1 cellular context compared by ENCODE assay signal in genomic region chr2:191249131-191249813, GRCh38.
TF ChIP-seq lines count a peak whose summit lies in the region.

No MANE protein-coding gene starts in this region.

TF ChIP-seq in GM23338, 12 proteins besides CTCF, POLR2A, EP300 and RAD21 (continued from another document):
- TF ChIP-seq, protein P1, sequence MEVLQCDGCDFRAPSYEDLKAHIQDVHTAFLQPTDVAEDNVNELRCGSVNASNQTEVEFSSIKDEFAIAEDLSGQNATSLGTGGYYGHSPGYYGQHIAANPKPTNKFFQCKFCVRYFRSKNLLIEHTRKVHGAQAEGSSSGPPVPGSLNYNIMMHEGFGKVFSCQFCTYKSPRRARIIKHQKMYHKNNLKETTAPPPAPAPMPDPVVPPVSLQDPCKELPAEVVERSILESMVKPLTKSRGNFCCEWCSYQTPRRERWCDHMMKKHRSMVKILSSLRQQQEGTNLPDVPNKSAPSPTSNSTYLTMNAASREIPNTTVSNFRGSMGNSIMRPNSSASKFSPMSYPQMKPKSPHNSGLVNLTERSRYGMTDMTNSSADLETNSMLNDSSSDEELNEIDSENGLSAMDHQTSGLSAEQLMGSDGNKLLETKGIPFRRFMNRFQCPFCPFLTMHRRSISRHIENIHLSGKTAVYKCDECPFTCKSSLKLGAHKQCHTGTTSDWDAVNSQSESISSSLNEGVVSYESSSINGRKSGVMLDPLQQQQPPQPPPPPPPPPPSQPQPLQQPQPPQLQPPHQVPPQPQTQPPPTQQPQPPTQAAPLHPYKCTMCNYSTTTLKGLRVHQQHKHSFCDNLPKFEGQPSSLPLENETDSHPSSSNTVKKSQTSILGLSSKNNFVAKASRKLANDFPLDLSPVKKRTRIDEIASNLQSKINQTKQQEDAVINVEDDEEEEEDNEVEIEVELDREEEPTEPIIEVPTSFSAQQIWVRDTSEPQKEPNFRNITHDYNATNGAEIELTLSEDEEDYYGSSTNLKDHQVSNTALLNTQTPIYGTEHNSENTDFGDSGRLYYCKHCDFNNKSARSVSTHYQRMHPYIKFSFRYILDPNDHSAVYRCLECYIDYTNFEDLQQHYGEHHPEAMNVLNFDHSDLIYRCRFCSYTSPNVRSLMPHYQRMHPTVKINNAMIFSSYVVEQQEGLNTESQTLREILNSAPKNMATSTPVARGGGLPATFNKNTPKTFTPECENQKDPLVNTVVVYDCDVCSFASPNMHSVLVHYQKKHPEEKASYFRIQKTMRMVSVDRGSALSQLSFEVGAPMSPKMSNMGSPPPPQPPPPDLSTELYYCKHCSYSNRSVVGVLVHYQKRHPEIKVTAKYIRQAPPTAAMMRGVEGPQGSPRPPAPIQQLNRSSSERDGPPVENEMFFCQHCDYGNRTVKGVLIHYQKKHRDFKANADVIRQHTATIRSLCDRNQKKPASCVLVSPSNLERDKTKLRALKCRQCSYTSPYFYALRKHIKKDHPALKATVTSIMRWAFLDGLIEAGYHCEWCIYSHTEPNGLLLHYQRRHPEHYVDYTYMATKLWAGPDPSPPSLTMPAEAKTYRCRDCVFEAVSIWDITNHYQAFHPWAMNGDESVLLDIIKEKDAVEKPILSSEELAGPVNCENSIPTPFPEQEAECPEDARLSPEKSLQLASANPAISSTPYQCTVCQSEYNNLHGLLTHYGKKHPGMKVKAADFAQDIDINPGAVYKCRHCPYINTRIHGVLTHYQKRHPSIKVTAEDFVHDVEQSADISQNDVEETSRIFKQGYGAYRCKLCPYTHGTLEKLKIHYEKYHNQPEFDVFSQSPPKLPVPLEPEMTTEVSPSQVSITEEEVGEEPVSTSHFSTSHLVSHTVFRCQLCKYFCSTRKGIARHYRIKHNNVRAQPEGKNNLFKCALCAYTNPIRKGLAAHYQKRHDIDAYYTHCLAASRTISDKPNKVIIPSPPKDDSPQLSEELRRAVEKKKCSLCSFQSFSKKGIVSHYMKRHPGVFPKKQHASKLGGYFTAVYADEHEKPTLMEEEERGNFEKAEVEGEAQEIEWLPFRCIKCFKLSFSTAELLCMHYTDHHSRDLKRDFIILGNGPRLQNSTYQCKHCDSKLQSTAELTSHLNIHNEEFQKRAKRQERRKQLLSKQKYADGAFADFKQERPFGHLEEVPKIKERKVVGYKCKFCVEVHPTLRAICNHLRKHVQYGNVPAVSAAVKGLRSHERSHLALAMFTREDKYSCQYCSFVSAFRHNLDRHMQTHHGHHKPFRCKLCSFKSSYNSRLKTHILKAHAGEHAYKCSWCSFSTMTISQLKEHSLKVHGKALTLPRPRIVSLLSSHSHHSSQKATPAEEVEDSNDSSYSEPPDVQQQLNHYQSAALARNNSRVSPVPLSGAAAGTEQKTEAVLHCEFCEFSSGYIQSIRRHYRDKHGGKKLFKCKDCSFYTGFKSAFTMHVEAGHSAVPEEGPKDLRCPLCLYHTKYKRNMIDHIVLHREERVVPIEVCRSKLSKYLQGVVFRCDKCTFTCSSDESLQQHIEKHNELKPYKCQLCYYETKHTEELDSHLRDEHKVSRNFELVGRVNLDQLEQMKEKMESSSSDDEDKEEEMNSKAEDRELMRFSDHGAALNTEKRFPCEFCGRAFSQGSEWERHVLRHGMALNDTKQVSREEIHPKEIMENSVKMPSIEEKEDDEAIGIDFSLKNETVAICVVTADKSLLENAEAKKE (CRISPR knock-in tag; IDR thresholded peaks at IDR 0.05), result no peak
- TF ChIP-seq REST (IDR thresholded peaks at IDR 0.05; ENCODE audit: unreplicated experiment) (no peak), ZNF331 (CRISPR knock-in tag; IDR thresholded peaks at IDR 0.05; ENCODE audit: low read depth) (no peak), STAT1 (IDR thresholded peaks at IDR 0.05; ENCODE audit: unreplicated experiment) (no peak), JUNB (IDR thresholded peaks at IDR 0.05; ENCODE audit: unreplicated experiment) (no peak), EZH2phosphoT487 (IDR thresholded peaks at IDR 0.05; ENCODE audit: unreplicated experiment) (no peak), CREB1 (CRISPR knock-in tag; IDR thresholded peaks at IDR 0.05; ENCODE audit: low read depth) (no peak)
- TF ChIP-seq, protein P2, sequence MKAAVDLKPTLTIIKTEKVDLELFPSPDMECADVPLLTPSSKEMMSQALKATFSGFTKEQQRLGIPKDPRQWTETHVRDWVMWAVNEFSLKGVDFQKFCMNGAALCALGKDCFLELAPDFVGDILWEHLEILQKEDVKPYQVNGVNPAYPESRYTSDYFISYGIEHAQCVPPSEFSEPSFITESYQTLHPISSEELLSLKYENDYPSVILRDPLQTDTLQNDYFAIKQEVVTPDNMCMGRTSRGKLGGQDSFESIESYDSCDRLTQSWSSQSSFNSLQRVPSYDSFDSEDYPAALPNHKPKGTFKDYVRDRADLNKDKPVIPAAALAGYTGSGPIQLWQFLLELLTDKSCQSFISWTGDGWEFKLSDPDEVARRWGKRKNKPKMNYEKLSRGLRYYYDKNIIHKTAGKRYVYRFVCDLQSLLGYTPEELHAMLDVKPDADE (IDR thresholded peaks at IDR 0.05), result no peak
